Comparison of ENCODE assay signal across 1 cellular context in genomic region chr3:32794487-32795308, GRCh38.
A peak's percentile ranks its signal among the peaks of the same experiment; 100 is the strongest.
TF ChIP-seq lines count a peak whose summit lies in the region.

No MANE protein-coding gene starts in this region.

TF ChIP-seq in HepG2, 621 proteins besides CTCF, POLR2A, EP300 and RAD21 (continued from another document):
- TF ChIP-seq LCORL (IDR thresholded peaks at IDR 0.05) (no peak), LCORL (CRISPR knock-in tag; IDR thresholded peaks at IDR 0.05) (peak; percentile 77; the same call in 1 of the 2 replicates), FOXK1 (CRISPR knock-in tag; IDR thresholded peaks at IDR 0.05; ENCODE audit: borderline replicate concordance, low read depth) (peak; percentile 19; the same call in 1 of the 2 replicates), REL (CRISPR knock-in tag; conservative IDR thresholded peaks at IDR 0.05) (no peak), SYNCRIP (IDR thresholded peaks at IDR 0.05; ENCODE audit: insufficient read depth, low read depth, low read length) (no peak), ZNF777 (CRISPR knock-in tag; IDR thresholded peaks at IDR 0.05) (no peak), TFE3 (CRISPR knock-in tag; IDR thresholded peaks at IDR 0.05) (peak; percentile 72; the same call in 1 of the 2 replicates), ZNF598 (CRISPR knock-in tag; IDR thresholded peaks at IDR 0.05; ENCODE audit: borderline replicate concordance) (no peak), RXRB (CRISPR knock-in tag; IDR thresholded peaks at IDR 0.05; ENCODE audit: borderline replicate concordance) (peak; percentile 72), ZNF577 (CRISPR knock-in tag; IDR thresholded peaks at IDR 0.05; ENCODE audit: borderline replicate concordance, low read depth) (no peak), ZMYM3 (CRISPR knock-in tag; IDR thresholded peaks at IDR 0.05) (peak; percentile 44), ZNF383 (CRISPR knock-in tag; IDR thresholded peaks at IDR 0.05; ENCODE audit: borderline replicate concordance) (no peak), ESRRA (CRISPR knock-in tag; IDR thresholded peaks at IDR 0.05; ENCODE audit: low read depth) (no peak), ZNF441 (CRISPR knock-in tag; IDR thresholded peaks at IDR 0.05; ENCODE audit: borderline replicate concordance) (no peak), ZXDC (CRISPR knock-in tag; IDR thresholded peaks at IDR 0.05) (no peak), ZBTB21 (CRISPR knock-in tag; IDR thresholded peaks at IDR 0.05) (no peak), NR2F1 (CRISPR knock-in tag; IDR thresholded peaks at IDR 0.05) (peak in 1 of 2 experiments; percentile 25; a peak in 2 of 4 replicates), ETV5 (CRISPR knock-in tag; IDR thresholded peaks at IDR 0.05; ENCODE audit: borderline replicate concordance) (peak; percentile 55; the same call in 1 of the 2 replicates), ZNF788 (CRISPR knock-in tag; IDR thresholded peaks at IDR 0.05; ENCODE audit: borderline replicate concordance) (peak; percentile 78; the same call in 1 of the 2 replicates), ZBTB43 (CRISPR knock-in tag; conservative IDR thresholded peaks at IDR 0.05) (peak; percentile 79; the same call in 1 of the 2 replicates)
TF ChIP-seq in HepG2: peak in this region for 198.
